ENCODE assay signal across 8 cellular contexts in genomic region chr13:46052314-46053161, GRCh38. TPM values are rescaled to one million over a fixed set of nuclear protein-coding genes. Genes with fewer than 3 reads are reported as not detected.
DNase-seq lines count a peak whose midpoint lies in the region; ATAC-seq, FAIRE-seq and TF ChIP-seq lines count a peak whose summit lies in the region.

Gene ZC3H13, minus strand, starts transcription at chr13:46052746. Its CDS starts 7,239 bp downstream, at chr13:46045507.

- intact Hi-C loops in psoas muscle (cut with DNase I): loop anchor here in 1 of 2 donors (5.0 kb wide), 1 partner anchor 70 kb away; no protein-coding TSS in a partner anchor

- DNase-seq in NCI-H187 (lab: John Stamatoyannopoulos, UW) (peak; percentile 78 to 80), T-helper 2 cell (peak; percentile 77 to 98 (median 90)), right atrium auricular region (ENCODE audit: low spot score) (peak; percentile 95), psoas muscle (peak; percentile 90 to 95), urothelium cell line (ENCODE audit: low spot score) (peak; percentile 91)

- TF ChIP-seq CTCF in right atrium auricular region (IDR thresholded peaks at IDR 0.05) (peak; percentile 22 to 66), psoas muscle (IDR thresholded peaks at IDR 0.05) (peak; percentile 32)

- H3K9me3 ChIP-seq in right atrium auricular region (no peaks in the 10 kb centered on the region), psoas muscle (no peaks in the 10 kb centered on the region)

- peak within 1 kb of the TSS; percentile 95 to 97 for H3K4me3 ChIP-seq in right atrium auricular region
- peak within 1 kb of the TSS; percentile 86 for H3K4me3 ChIP-seq in psoas muscle

- WGBS in psoas muscle, 3 donors: 0 to 1% (median 0%) methylated on average over 53 to 57 of the region's 57 CpGs

- H3K27ac ChIP-seq in angular gyrus (ENCODE audit: low read depth, low read length) (peak within 1 kb of the TSS; percentile 59), right atrium auricular region (peak within 1 kb of the TSS; percentile 95 to 96), psoas muscle (peak within 1 kb of the TSS; percentile 93)

- H3K4me1 ChIP-seq in right atrium auricular region (peaks cover 0 to 29% of the 10 kb centered on the region in 2 donors), psoas muscle (peaks cover 30% of the 10 kb centered on the region)

- H3K27me3 ChIP-seq in right atrium auricular region: no peaks in the 10 kb centered on the region
- H3K27me3 ChIP-seq in psoas muscle (ENCODE audit: insufficient read depth in 3 of 3, low read length in 2 of 3): no peaks in the 10 kb centered on the region

- ATAC-seq in GM18498 (IDR thresholded peaks at IDR 0.05; ENCODE audit: unreplicated experiment) (peak; percentile 99), HG02938 (IDR thresholded peaks at IDR 0.05; ENCODE audit: unreplicated experiment) (peak; percentile 99), psoas muscle (peak; percentile 100)

- no peak for FAIRE-seq in urothelium cell line (lab: Jason Lieb, UNC)

- H3K36me3 ChIP-seq in right atrium auricular region (no peaks in the 10 kb centered on the region), psoas muscle (ENCODE audit: insufficient read depth in 1 of 2, low read depth in 1 of 2) (no peaks in the 10 kb centered on the region)

RNA-seq across cellular contexts. Expression of gene ZC3H13, which starts in this region (rescaled TPM):
- total RNA-seq in right atrium auricular region (10 to 100 TPM; 18.2 to 21.0 TPM), psoas muscle (10 to 100 TPM; 25.4 to 31.6 (median 26.9) TPM)
- 10 to 100 TPM in 1 of 3 donors, 1 to 10 TPM in 2; 6.8 to 14.4 (median 8.9) TPM for polyA plus RNA-seq in psoas muscle

Comparison
In these comparisons a context has a peak if more than half of its experiments do, and no peak if none do; other contexts are left out.
1. Peak in every context shown above with its lines: DNase-seq, ATAC-seq, H3K4me3 ChIP-seq and H3K27ac ChIP-seq.